In genomic region chr5:141524604-141525597, GRCh38 we compare ENCODE assay signal across 8 cellular contexts. TPM values are rescaled to one million over a fixed set of nuclear protein-coding genes. Genes with fewer than 3 reads are reported as not detected.
DNase-seq lines count a peak whose midpoint lies in the region; ATAC-seq, FAIRE-seq and TF ChIP-seq lines count a peak whose summit lies in the region.

No MANE protein-coding gene starts in this region.

- H3K27me3 ChIP-seq in bronchial epithelial cell (ENCODE audit: control insufficient read depth, insufficient read depth, low read length) (no peaks in the 10 kb centered on the region), skeletal muscle tissue (ENCODE audit: control insufficient read depth in 3 of 3, insufficient read depth in 3 of 3, low read length in 3 of 3) (no peaks in the 10 kb centered on the region)

- ATAC-seq in GM18519 (IDR thresholded peaks at IDR 0.05; ENCODE audit: low FRiP score, unreplicated experiment) (peak; percentile 32), HG03045 (IDR thresholded peaks at IDR 0.05; ENCODE audit: unreplicated experiment) (peak; percentile 71)

- CTCF ChIA-PET in AG04449 (lab: Yijun Ruan, JAX) = interaction anchor here (0.6 to 27.6 kb wide), 32 partner anchors 9 to 205 kb away, joined by 3 to 856 read pairs (median 5); partner anchors contain the start of genes PCDHGA10, PCDHGA11, PCDHGA12 and PCDHGA4

- H3K4me3 ChIP-seq in AG04449 (ENCODE audit: low read depth, low read length) (peak overlapping the region; percentile 29), bronchial epithelial cell (ENCODE audit: low read depth, low read length) (no peak overlapping the region), skeletal muscle tissue (ENCODE audit: low read length in 3 of 3) (peak overlapping the region in 1 of 3 donors; percentile 12)

- peak; percentile 76 for DNase-seq in AG04449 (ENCODE audit: low read depth, low spot score)
- peak; percentile 38 to 52 for DNase-seq in NCI-H1930 (lab: John Stamatoyannopoulos, UW)
- peak; percentile 83 for DNase-seq in bronchial epithelial cell (ENCODE audit: low read depth)
- DNase-seq in iPS-NIHi11 (ENCODE audit: low spot score) = peak; percentile 94

- TF ChIP-seq CTCF in AG04449 (IDR thresholded peaks at IDR 0.05; ENCODE audit: insufficient read depth, low read length, missing control alignments) = peak; percentile 97
- TF ChIP-seq CTCF in bronchial epithelial cell (IDR thresholded peaks at IDR 0.05; ENCODE audit: insufficient read depth, low read length, severe bottlenecking) = peak; percentile 99

- peak; percentile 91 for FAIRE-seq in TTC549 (lab: Jason Lieb, UNC)
- peak; percentile 96 for FAIRE-seq in bronchial epithelial cell (lab: Jason Lieb, UNC)

- POLR2A ChIA-PET in AG04449 (lab: Yijun Ruan, JAX) = interaction anchor here (0.6 to 1.3 kb wide), 6 partner anchors 10 to 112 kb away, joined by 3 to 7 read pairs (median 4); partner anchors contain the start of genes PCDHGA10, PCDHGA11 and PCDHGA12

- H3K36me3 ChIP-seq in bronchial epithelial cell (ENCODE audit: control insufficient read depth, insufficient read depth, low read length) (peaks cover 21% of the 10 kb centered on the region), skeletal muscle tissue (ENCODE audit: control insufficient read depth in 3 of 3, insufficient read depth in 3 of 3, low read length in 3 of 3) (peaks cover 24 to 48% (median 39%) of the 10 kb centered on the region in 3 donors)

- peak overlapping the region; percentile 59 for H3K27ac ChIP-seq in skeletal muscle tissue (ENCODE audit: low read depth, low read length)

- H3K9me3 ChIP-seq in skeletal muscle tissue (ENCODE audit: control insufficient read depth in 3 of 3, low read length in 3 of 3) = no peaks in the 10 kb centered on the region

- H3K4me1 ChIP-seq in skeletal muscle tissue (ENCODE audit: control insufficient read depth in 3 of 3, insufficient read depth in 3 of 3, low read length in 3 of 3) = peaks cover 68 to 71% (median 71%) of the 10 kb centered on the region in 3 donors

- H3K9ac ChIP-seq in skeletal muscle tissue (ENCODE audit: low read depth in 1 of 3, low read length in 3 of 3) = peak overlapping the region in 2 of 3 donors; percentile 1 to 16

RNA-seq across cellular contexts. Expression of gene PCDHGC5, which starts 36.0 kb away (rescaled TPM):
- total RNA-seq in bronchial epithelial cell (0.26 and 0.77 TPM in 2 replicates), skeletal muscle tissue (2.1 TPM)

RNA-seq across cellular contexts. Expression of gene PCDHGC4, which starts 40.1 kb away (rescaled TPM):
- total RNA-seq in bronchial epithelial cell = 0.53 and 0.90 TPM in 2 replicates
- total RNA-seq in skeletal muscle tissue = 3.7 TPM

RNA-seq across cellular contexts. Expression of gene PCDHGC3, which starts 49.1 kb away (rescaled TPM):
- total RNA-seq in bronchial epithelial cell (9.5 and 17.4 TPM in 2 replicates), skeletal muscle tissue (38.1 TPM)
